ENCODE assay signal across 8 cellular contexts in the genomic region with DNA sequence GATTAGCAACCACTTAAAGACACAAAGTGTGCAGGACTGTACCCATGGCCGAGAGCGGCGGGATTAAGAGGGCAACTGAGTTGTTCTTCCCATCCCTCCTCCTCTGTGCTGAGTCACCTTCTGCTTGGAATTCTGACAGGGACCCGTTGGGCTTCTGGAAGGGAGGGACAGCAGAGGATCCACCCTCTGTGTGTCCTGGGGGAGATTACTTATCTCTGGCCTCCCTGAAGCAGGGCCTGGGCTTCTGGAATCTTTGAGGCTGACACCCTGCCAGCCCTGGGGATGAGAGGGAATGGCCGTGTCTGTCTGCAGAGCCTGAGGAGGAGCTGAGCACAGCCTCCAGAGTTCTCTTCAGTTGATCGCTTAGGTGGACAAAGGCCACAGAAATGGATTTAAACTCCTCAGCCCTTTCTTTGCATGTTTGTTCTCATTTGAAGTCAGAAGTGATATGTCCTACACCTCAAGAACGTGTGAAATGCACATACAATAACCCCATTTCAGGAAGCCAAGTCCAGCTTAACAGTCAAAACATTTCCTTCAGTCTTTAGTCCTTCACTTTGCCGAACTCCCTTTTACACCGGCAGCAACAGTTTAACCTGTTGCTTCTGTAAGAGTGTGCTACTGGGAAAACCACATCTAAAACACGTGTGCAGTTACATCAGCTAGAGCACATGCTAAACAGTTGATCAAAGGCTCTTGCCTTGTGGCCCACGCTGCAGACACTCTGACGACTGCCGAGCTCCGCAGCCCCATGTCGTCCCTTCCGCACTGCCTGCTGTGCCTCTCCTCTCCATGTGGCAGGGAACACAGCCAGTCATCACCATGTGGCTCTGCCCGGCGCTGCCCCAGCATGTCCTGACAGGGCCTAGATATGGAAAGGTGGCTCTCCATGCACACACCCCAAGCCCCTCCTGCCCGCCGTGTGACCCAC. TPM values are rescaled to one million over a fixed set of nuclear protein-coding genes. Genes with fewer than 3 reads are reported as not detected.
A peak's percentile ranks its signal among the peaks of the same experiment; 100 is the strongest.
DNase-seq lines count a peak whose midpoint lies in the region; ATAC-seq and TF ChIP-seq lines count a peak whose summit lies in the region.

No MANE protein-coding gene starts in this region.

- H3K4me3 ChIP-seq in DND-41 (ENCODE audit: low read depth in 1 of 2, low read length in 2 of 2) (peak overlapping the region in 1 of 2 experiments; percentile 24; a peak in 1 of 4 replicates), choroid plexus epithelial cell (ENCODE audit: low read depth, low read length) (no peak overlapping the region), uterus (no peak overlapping the region), tibial artery (no peak overlapping the region)

- H3K9me3 ChIP-seq in DND-41 (ENCODE audit: insufficient read depth, low read length, severe bottlenecking) (no peaks in the 10 kb centered on the region), uterus (no peaks in the 10 kb centered on the region), tibial artery (no peaks in the 10 kb centered on the region)

- peaks cover 88% of the 10 kb centered on the region for H3K79me2 ChIP-seq in DND-41 (ENCODE audit: insufficient read depth, low read length)

- peaks cover 92% of the 10 kb centered on the region for H3K4me1 Mint-ChIP-seq in activated CD4-positive, alpha-beta T cell treated with anti-CD3 and anti-CD28 coated beads, Interleukin-2, amount 10 ng/mL, durations not matched to agents 24 days and 14 days
- H3K4me1 Mint-ChIP-seq in progenitor cell of endocrine pancreas (ENCODE audit: low read depth) = no peaks in the 10 kb centered on the region

- H3K4me3 Mint-ChIP-seq in activated CD4-positive, alpha-beta T cell treated with anti-CD3 and anti-CD28 coated beads, Interleukin-2, amount 10 ng/mL, durations not matched to agents 24 days and 14 days = peak overlapping the region; percentile 81
- H3K4me3 Mint-ChIP-seq in progenitor cell of endocrine pancreas (ENCODE audit: low read depth) = no peak overlapping the region

- H3K4me1 ChIP-seq in DND-41 (ENCODE audit: insufficient read depth, low read length) = peaks cover 80% of the 10 kb centered on the region
- H3K4me1 ChIP-seq in uterus = no peaks in the 10 kb centered on the region
- H3K4me1 ChIP-seq in tibial artery = no peaks in the 10 kb centered on the region

- ATAC-seq in DND-41 (ENCODE audit: insufficient read depth, low read depth) = peak; percentile 94

- no peaks in the 10 kb centered on the region for H4K20me1 ChIP-seq in DND-41 (ENCODE audit: insufficient read depth, low read length)

- no peak for TF ChIP-seq POLR2A in uterus (IDR thresholded peaks at IDR 0.05)

- H3K27ac Mint-ChIP-seq in activated CD4-positive, alpha-beta T cell treated with anti-CD3 and anti-CD28 coated beads, Interleukin-2, amount 10 ng/mL, durations not matched to agents 24 days and 14 days = peak overlapping the region; percentile 99
- no peak overlapping the region for H3K27ac Mint-ChIP-seq in progenitor cell of endocrine pancreas

- intact Hi-C loops in activated CD4-positive, alpha-beta T cell treated with anti-CD3 and anti-CD28 coated beads, Interleukin-2, amount 10 ng/mL, durations not matched to agents 24 days and 14 days (cut with micrococcal nuclease) = loop anchor here (1.0 kb wide), 3 partner anchors 8 to 28 kb away; no protein-coding TSS in a partner anchor
- intact Hi-C loops in uterus (cut with DNase I; ENCODE audit: low total_unique reads) = no loop called here
- intact Hi-C loops in tibial artery (cut with DNase I; ENCODE audit: low total_unique reads) = no loop called here

- H3K9ac ChIP-seq in DND-41 (ENCODE audit: low read depth, low read length) = peak overlapping the region; percentile 64

- peaks cover 4% of the 10 kb centered on the region for H3K9me3 Mint-ChIP-seq in activated CD4-positive, alpha-beta T cell treated with anti-CD3 and anti-CD28 coated beads, Interleukin-2, amount 10 ng/mL, durations not matched to agents 24 days and 14 days
- H3K9me3 Mint-ChIP-seq in progenitor cell of endocrine pancreas (ENCODE audit: low read depth) = no peaks in the 10 kb centered on the region

- H3K36me3 Mint-ChIP-seq in activated CD4-positive, alpha-beta T cell treated with anti-CD3 and anti-CD28 coated beads, Interleukin-2, amount 10 ng/mL, durations not matched to agents 24 days and 14 days (ENCODE audit: low read depth) = peaks cover 87% of the 10 kb centered on the region
- H3K36me3 Mint-ChIP-seq in progenitor cell of endocrine pancreas (ENCODE audit: insufficient read depth) = no peaks in the 10 kb centered on the region

- peak; percentile 22 for TF ChIP-seq CTCF in DND-41 (IDR thresholded peaks at IDR 0.05; ENCODE audit: borderline replicate concordance, extremely low read depth, low read length, poor library complexity, severe bottlenecking)
- TF ChIP-seq CTCF in choroid plexus epithelial cell (conservative IDR thresholded peaks at IDR 0.05; ENCODE audit: low read depth, low read length) = no peak
- TF ChIP-seq CTCF in uterus (IDR thresholded peaks at IDR 0.05) = no peak
- no peak for TF ChIP-seq CTCF in progenitor cell of endocrine pancreas (IDR thresholded peaks at IDR 0.05; ENCODE audit: unreplicated experiment)
- TF ChIP-seq CTCF in tibial artery (IDR thresholded peaks at IDR 0.05) = no peak

- H3K36me3 ChIP-seq in DND-41 (ENCODE audit: insufficient read depth, low read length) (peaks cover 67% of the 10 kb centered on the region), uterus (no peaks in the 10 kb centered on the region), tibial artery (no peaks in the 10 kb centered on the region)

- DNase-seq in DND-41 = peak; percentile 93
- peak; percentile 94 for DNase-seq in activated CD4-positive, alpha-beta T cell treated with anti-CD3 and anti-CD28 coated beads, Interleukin-2, amount 10 ng/mL, durations not matched to agents 24 days and 14 days
- peak; percentile 7 for DNase-seq in choroid plexus epithelial cell (ENCODE audit: low read depth)
- peak; percentile 87 for DNase-seq in stimulated activated CD4-positive, alpha-beta T cell treated with anti-CD3 and anti-CD28 coated beads, Interleukin-15, amount 100 ng/mL, for 24 hours
- no peak for DNase-seq in uterus
- DNase-seq in progenitor cell of endocrine pancreas (ENCODE audit: low spot score, unreplicated experiment) = no peak
- no peak for DNase-seq in tibial artery
- no peak for DNase-seq in cortex of kidney (lab: John Stamatoyannopoulos, UW)

- H3K27me3 Mint-ChIP-seq in activated CD4-positive, alpha-beta T cell treated with anti-CD3 and anti-CD28 coated beads, Interleukin-2, amount 10 ng/mL, durations not matched to agents 24 days and 14 days = no peaks in the 10 kb centered on the region
- H3K27me3 Mint-ChIP-seq in progenitor cell of endocrine pancreas = peaks cover 30% of the 10 kb centered on the region

- H3K27me3 ChIP-seq in DND-41 (ENCODE audit: insufficient read depth, low read length, poor library complexity) = no peaks in the 10 kb centered on the region
- H3K27me3 ChIP-seq in uterus = no peaks in the 10 kb centered on the region
- H3K27me3 ChIP-seq in tibial artery = no peaks in the 10 kb centered on the region

- peak overlapping the region; percentile 46 for H3K4me2 ChIP-seq in DND-41 (ENCODE audit: insufficient read depth, low read length)

- H3K27ac ChIP-seq in DND-41 (ENCODE audit: low read length) (peak overlapping the region; percentile 95), uterus (no peak overlapping the region), tibial artery (no peak overlapping the region)

- peak overlapping the region; percentile 26 for H2AFZ ChIP-seq in DND-41 (ENCODE audit: low read depth, low read length)

RNA-seq across cellular contexts. Expression of gene IKZF1, which starts 55.7 kb away (rescaled TPM):
- 282 and 292 TPM in 2 replicates for total RNA-seq in activated CD4-positive, alpha-beta T cell treated with anti-CD3 and anti-CD28 coated beads, Interleukin-2, amount 10 ng/mL, durations not matched to agents 24 days and 14 days
- total RNA-seq in uterus (100 to 1,000 TPM in 1 of 4 donors, 10 to 100 TPM in 1, 1 to 10 TPM in 2; 7.0 to 828 (median 12.8) TPM), progenitor cell of endocrine pancreas (0.36 and 0.42 TPM in 2 replicates)

Comparison
In these comparisons a context has a peak if more than half of its experiments do, and no peak if none do; other contexts are left out.
1. DNase-seq: peak in DND-41 (single experiment), activated CD4-positive, alpha-beta T cell treated with anti-CD3 and anti-CD28 coated beads, Interleukin-2, amount 10 ng/mL, durations not matched to agents 24 days and 14 days (single experiment), choroid plexus epithelial cell (single experiment) and stimulated activated CD4-positive, alpha-beta T cell treated with anti-CD3 and anti-CD28 coated beads, Interleukin-15, amount 100 ng/mL, for 24 hours (single experiment); none in uterus (0 of 2), progenitor cell of endocrine pancreas (single experiment), tibial artery (0 of 2) and cortex of kidney (single experiment).